In genomic region chr9:73210886-73211285, GRCh38 we compare ENCODE assay signal across 28 cellular contexts.
"Had no signal": no experiment of that assay in that cellular context is flagged by ENCODE, and none has a peak within 500 bp of the region (broad histone marks: within the 10 kb centered on the region; RNA-seq: fewer than 3 reads in every experiment).

No MANE protein-coding gene starts in this region.

- H3K27me3 ChIP-seq: suprapubic skin, testis, thyroid gland, tibial nerve, transverse colon, upper lobe of left lung, upper lobe of right lung, uterus, vagina had no signal

- H3K9me3 Mint-ChIP-seq: stimulated activated effector memory CD8-positive, alpha-beta T cell treated with anti-CD3 and anti-CD28 coated beads, Interleukin-12 subunit alpha, Interleukin-12 subunit beta, amount 100 ng/mL, for 72 hours; stimulated activated memory B cell treated with anti-CD40 and anti-IgM and Interleukin-4, amounts not matched to agents 10 μg/mL and 1 μg/mL and 100 μg/mL, for 72 hours; stimulated activated naive B cell treated with anti-CD40 and anti-IgM and Interleukin-4, amounts not matched to agents 10 μg/mL and 1 μg/mL and 100 μg/mL, for 72 hours; stimulated activated naive CD8-positive, alpha-beta T cell treated with anti-CD3 and anti-CD28 coated beads, Interleukin-15, amount 100 ng/mL, for 72 hours; stimulated activated naive CD8-positive, alpha-beta T cell treated with anti-CD3 and anti-CD28 coated beads, Interleukin-15, Interleukin-2, amounts not matched to agents 100 ng/mL and 50 ng/mL, for 24 hours; type B pancreatic cell had no signal

- DNase-seq: stimulated activated CD4-positive, alpha-beta T cell treated with anti-CD3 and anti-CD28 coated beads, Interleukin-2, amount 100 ng/mL, for 48 hours; stimulated activated CD4-positive, alpha-beta T cell treated with anti-CD3 and anti-CD28 coated beads, Interleukin-4, amount 100 ng/mL, for 1 hour; stimulated activated CD4-positive, alpha-beta T cell treated with anti-CD3 and anti-CD28 coated beads, Interleukin-4, amount 100 ng/mL, for 24 hours; stimulated activated CD4-positive, alpha-beta T cell treated with anti-CD3 and anti-CD28 coated beads, Interleukin-4, amount 100 ng/mL, for 4 hours; stimulated activated CD8-positive, alpha-beta memory T cell treated with anti-CD3 and anti-CD28 coated beads, Interleukin-4, amount 100 ng/mL, for 48 hours; stimulated activated naive B cell treated with anti-CD40 and anti-IgM and Interleukin-4, amounts not matched to agents 10 μg/mL and 1 μg/mL and 100 μg/mL, for 72 hours; stimulated activated naive CD4-positive, alpha-beta T cell; stimulated activated naive CD4-positive, alpha-beta T cell treated with Interleukin-2 at 50 U/mL for 16 hours; stimulated activated naive CD8-positive, alpha-beta T cell treated with anti-CD3 and anti-CD28 coated beads, Interleukin-15, amount 100 ng/mL, for 72 hours; stimulated activated naive CD8-positive, alpha-beta T cell treated with anti-CD3 and anti-CD28 coated beads, Interleukin-15, Interleukin-2, amounts not matched to agents 100 U/mL and 50 U/mL, for 24 hours; stomach; substantia nigra; testis; thyroid gland; tibial artery; transverse colon; trophoblast cell; upper lobe of left lung; upper lobe of right lung; uterus had no signal

- H3K4me3 ChIP-seq: stomach, suprapubic skin, testis, thoracic aorta, thyroid gland, tibial artery, tibial nerve, transverse colon, upper lobe of left lung, upper lobe of right lung, uterus, vagina had no signal

- H3K27me3 Mint-ChIP-seq: stimulated activated memory B cell treated with anti-CD40 and anti-IgM and Interleukin-4, amounts not matched to agents 10 μg/mL and 1 μg/mL and 100 μg/mL, for 72 hours had no signal

- H3K36me3 ChIP-seq: stomach, suprapubic skin, thoracic aorta, thyroid gland, tibial artery, tibial nerve, transverse colon, upper lobe of left lung, upper lobe of right lung, uterus, vagina had no signal

- H3K4me1 Mint-ChIP-seq: stimulated activated memory B cell treated with anti-CD40 and anti-IgM and Interleukin-4, amounts not matched to agents 10 μg/mL and 1 μg/mL and 100 μg/mL, for 72 hours; stimulated activated naive B cell treated with anti-CD40 and anti-IgM and Interleukin-4, amounts not matched to agents 10 μg/mL and 1 μg/mL and 100 μg/mL, for 72 hours had no signal

- H3K27ac ChIP-seq: stomach, suprapubic skin, testis, thoracic aorta, thyroid gland, tibial artery, tibial nerve, transverse colon, upper lobe of left lung, upper lobe of right lung, uterus, vagina had no signal

- H3K4me1 ChIP-seq: stomach, suprapubic skin, testis, thyroid gland, tibial artery, tibial nerve, transverse colon, upper lobe of left lung, upper lobe of right lung, uterus, vagina had no signal

- H3K9me3 ChIP-seq: stomach, suprapubic skin, testis, thoracic aorta, thyroid gland, tibial artery, tibial nerve, transverse colon, upper lobe of left lung, upper lobe of right lung, uterus, vagina had no signal

- H3K36me3 Mint-ChIP-seq: stimulated activated effector memory CD8-positive, alpha-beta T cell treated with anti-CD3 and anti-CD28 coated beads, Interleukin-12 subunit alpha, Interleukin-12 subunit beta, amount 100 ng/mL, for 72 hours; stimulated activated memory B cell treated with anti-CD40 and anti-IgM and Interleukin-4, amounts not matched to agents 10 μg/mL and 1 μg/mL and 100 μg/mL, for 72 hours; stimulated activated naive B cell treated with anti-CD40 and anti-IgM and Interleukin-4, amounts not matched to agents 10 μg/mL and 1 μg/mL and 100 μg/mL, for 72 hours; type B pancreatic cell had no signal

- H3K27ac Mint-ChIP-seq: stimulated activated effector memory CD8-positive, alpha-beta T cell treated with anti-CD3 and anti-CD28 coated beads, Interleukin-12 subunit alpha, Interleukin-12 subunit beta, amount 100 ng/mL, for 72 hours; stimulated activated memory B cell treated with anti-CD40 and anti-IgM and Interleukin-4, amounts not matched to agents 10 μg/mL and 1 μg/mL and 100 μg/mL, for 72 hours; stimulated activated naive B cell treated with anti-CD40 and anti-IgM and Interleukin-4, amounts not matched to agents 10 μg/mL and 1 μg/mL and 100 μg/mL, for 72 hours; stimulated activated naive CD8-positive, alpha-beta T cell treated with anti-CD3 and anti-CD28 coated beads, Interleukin-15, amount 100 ng/mL, for 72 hours; stimulated activated naive CD8-positive, alpha-beta T cell treated with anti-CD3 and anti-CD28 coated beads, Interleukin-15, Interleukin-2, amounts not matched to agents 100 ng/mL and 50 ng/mL, for 24 hours; type B pancreatic cell had no signal

- ATAC-seq: stimulated activated effector memory CD8-positive, alpha-beta T cell treated with anti-CD3 and anti-CD28 coated beads, Interleukin-12 subunit alpha, Interleukin-12 subunit beta, amount 100 ng/mL, for 72 hours; stimulated activated memory B cell treated with anti-CD40 and anti-IgM and Interleukin-4, amounts not matched to agents 10 μg/mL and 1 μg/mL and 100 μg/mL, for 72 hours; stimulated activated naive B cell treated with anti-CD40 and anti-IgM and Interleukin-4, amounts not matched to agents 10 μg/mL and 1 μg/mL and 100 μg/mL, for 72 hours; stimulated activated naive CD8-positive, alpha-beta T cell treated with anti-CD3 and anti-CD28 coated beads, Interleukin-15, amount 100 ng/mL, for 72 hours; stimulated activated naive CD8-positive, alpha-beta T cell treated with anti-CD3 and anti-CD28 coated beads, Interleukin-15, Interleukin-2, amounts not matched to agents 100 U/mL and 50 U/mL, for 24 hours; upper lobe of right lung had no signal

- H3K4me3 Mint-ChIP-seq: stimulated activated effector memory CD8-positive, alpha-beta T cell treated with anti-CD3 and anti-CD28 coated beads, Interleukin-12 subunit alpha, Interleukin-12 subunit beta, amount 100 ng/mL, for 72 hours; stimulated activated memory B cell treated with anti-CD40 and anti-IgM and Interleukin-4, amounts not matched to agents 10 μg/mL and 1 μg/mL and 100 μg/mL, for 72 hours; stimulated activated naive B cell treated with anti-CD40 and anti-IgM and Interleukin-4, amounts not matched to agents 10 μg/mL and 1 μg/mL and 100 μg/mL, for 72 hours; stimulated activated naive CD8-positive, alpha-beta T cell treated with anti-CD3 and anti-CD28 coated beads, Interleukin-15, amount 100 ng/mL, for 72 hours; stimulated activated naive CD8-positive, alpha-beta T cell treated with anti-CD3 and anti-CD28 coated beads, Interleukin-15, Interleukin-2, amounts not matched to agents 100 ng/mL and 50 ng/mL, for 24 hours; type B pancreatic cell had no signal
